22 cellular contexts compared by ENCODE assay signal in the genomic region with DNA sequence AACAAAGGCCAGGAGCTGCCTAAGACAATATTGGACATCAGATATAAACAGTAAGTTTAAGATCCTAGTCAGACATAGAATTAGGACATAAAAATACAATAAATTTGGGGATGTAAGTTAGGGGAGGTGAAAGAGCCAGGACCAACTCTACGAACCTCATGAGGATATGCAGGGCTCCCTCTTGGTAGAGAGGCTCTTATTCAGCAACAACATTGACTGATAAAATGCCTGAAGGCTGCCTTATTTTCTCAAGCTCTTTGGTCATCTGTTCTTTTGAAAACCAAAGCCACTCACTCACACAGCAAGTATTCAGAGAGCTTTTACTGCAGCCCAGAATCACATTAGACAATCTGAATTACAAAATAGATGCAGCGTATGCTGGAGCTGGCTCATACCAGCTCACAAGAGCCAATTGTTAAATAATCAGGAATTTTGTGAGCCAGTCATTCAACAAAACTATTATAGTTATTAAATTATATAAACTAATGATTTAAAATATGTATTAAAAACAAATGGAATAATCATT.
"Had no signal": no experiment of that assay in that cellular context is flagged by ENCODE, and none has a peak within 500 bp of the region (broad histone marks: within the 10 kb centered on the region; RNA-seq: fewer than 3 reads in every experiment).

No MANE protein-coding gene starts in this region.

- H3K36me3 Mint-ChIP-seq: natural killer cell treated with Interleukin-12 subunit alpha and Interleukin-12 subunit beta and Interleukin-15 and Interleukin-18, amount 100 ng/mL, for 72 hours; T-cell had no signal

- H3K27ac ChIP-seq: esophagus squamous epithelium, psoas muscle, tibial artery had no signal

- H3K4me3 Mint-ChIP-seq: activated naive CD4-positive, alpha-beta T cell treated with anti-CD3 and anti-CD28 coated beads for 36 hours; activated naive CD8-positive, alpha-beta T cell treated with anti-CD3 and anti-CD28 coated beads, Interleukin-2, amount 50 U/mL, for 24 hours; activated T-cell treated with anti-CD3 and anti-CD28 coated beads, Interleukin-2, amount 50 U/mL, for 4 hours; dendritic cell treated with granulocyte-macrophage colony-stimulating factor and Interleukin-4, amounts not matched to agents 40 ng/mL and 50 ng/mL, for 4 days; natural killer cell treated with Interleukin-12 subunit alpha and Interleukin-12 subunit beta and Interleukin-15 and Interleukin-18, amount 100 ng/mL, for 72 hours; T-cell had no signal

- H3K4me1 ChIP-seq: psoas muscle had no signal

- H3K9me3 ChIP-seq: esophagus squamous epithelium, psoas muscle, tibial artery had no signal

- H3K4me3 ChIP-seq: esophagus squamous epithelium, psoas muscle, tibial artery had no signal

- H3K4me1 Mint-ChIP-seq: activated naive CD8-positive, alpha-beta T cell treated with anti-CD3 and anti-CD28 coated beads, Interleukin-2, amount 50 U/mL, for 24 hours; T-cell had no signal

- ATAC-seq: activated CD4-positive, CD25-positive, alpha-beta regulatory T cell treated with anti-CD3 and anti-CD28 coated beads, Interleukin-2, amount 50 U/mL, for 24 hours; activated naive CD8-positive, alpha-beta T cell treated with anti-CD3 and anti-CD28 coated beads, Interleukin-2, amount 50 U/mL, for 24 hours; activated T-cell treated with anti-CD3 and anti-CD28 coated beads, Interleukin-2, amount 50 U/mL, for 4 hours; left cardiac atrium; natural killer cell treated with Interleukin-12 subunit alpha and Interleukin-12 subunit beta and Interleukin-15 and Interleukin-18, amount 100 ng/mL, for 72 hours; psoas muscle; right cardiac atrium; T-cell had no signal

- H3K36me3 ChIP-seq: esophagus squamous epithelium, tibial artery had no signal

- H3K9me3 Mint-ChIP-seq: activated naive CD4-positive, alpha-beta T cell treated with anti-CD3 and anti-CD28 coated beads for 36 hours; activated naive CD8-positive, alpha-beta T cell treated with anti-CD3 and anti-CD28 coated beads, Interleukin-2, amount 50 U/mL, for 24 hours; dendritic cell treated with granulocyte-macrophage colony-stimulating factor and Interleukin-4, amounts not matched to agents 40 ng/mL and 50 ng/mL, for 4 days; natural killer cell treated with Interleukin-12 subunit alpha and Interleukin-12 subunit beta and Interleukin-15 and Interleukin-18, amount 100 ng/mL, for 72 hours had no signal

- H3K27me3 ChIP-seq: esophagus squamous epithelium, tibial artery had no signal

- H3K27ac Mint-ChIP-seq: activated naive CD4-positive, alpha-beta T cell treated with anti-CD3 and anti-CD28 coated beads for 36 hours; activated naive CD8-positive, alpha-beta T cell treated with anti-CD3 and anti-CD28 coated beads, Interleukin-2, amount 50 U/mL, for 24 hours; dendritic cell treated with granulocyte-macrophage colony-stimulating factor and Interleukin-4, amounts not matched to agents 40 ng/mL and 50 ng/mL, for 4 days; natural killer cell treated with Interleukin-12 subunit alpha and Interleukin-12 subunit beta and Interleukin-15 and Interleukin-18, amount 100 ng/mL, for 72 hours; T-cell had no signal

- DNase-seq: activated CD4-positive, alpha-beta T cell treated with anti-CD3 and anti-CD28 coated beads, Interleukin-2, amount 50 U/mL, for 1 hour; activated CD8-positive, alpha-beta memory T cell treated with anti-CD3 and anti-CD28 coated beads, Interleukin-2, amount 50 U/mL, for 4 hours; activated naive CD4-positive, alpha-beta T cell treated with anti-CD3 and anti-CD28 coated beads for 36 hours; activated naive CD8-positive, alpha-beta T cell treated with anti-CD3 and anti-CD28 coated beads, Interleukin-2, amount 50 U/mL, for 24 hours; activated T-cell treated with anti-CD3 and anti-CD28 coated beads, Interleukin-2, amount 50 U/mL, for 4 hours; aorta; effector memory CD4-positive, alpha-beta T cell; esophagus squamous epithelium; foreskin fibroblast; glutamatergic neuron; hippocampal formation; left cardiac atrium; psoas muscle; right cardiac atrium; stimulated activated CD4-positive, alpha-beta T cell treated with anti-CD3 and anti-CD28 coated beads, Interleukin-2, amount 100 ng/mL, for 24 hours; stimulated activated naive CD4-positive, alpha-beta T cell treated with Interleukin-2 at 50 U/mL for 16 hours; substantia nigra; T-cell; tibial artery had no signal

- H3K27me3 Mint-ChIP-seq: activated naive CD8-positive, alpha-beta T cell treated with anti-CD3 and anti-CD28 coated beads, Interleukin-2, amount 50 U/mL, for 24 hours; dendritic cell treated with granulocyte-macrophage colony-stimulating factor and Interleukin-4, amounts not matched to agents 40 ng/mL and 50 ng/mL, for 4 days had no signal
